26 cellular contexts compared by ENCODE assay signal in the genomic region with DNA sequence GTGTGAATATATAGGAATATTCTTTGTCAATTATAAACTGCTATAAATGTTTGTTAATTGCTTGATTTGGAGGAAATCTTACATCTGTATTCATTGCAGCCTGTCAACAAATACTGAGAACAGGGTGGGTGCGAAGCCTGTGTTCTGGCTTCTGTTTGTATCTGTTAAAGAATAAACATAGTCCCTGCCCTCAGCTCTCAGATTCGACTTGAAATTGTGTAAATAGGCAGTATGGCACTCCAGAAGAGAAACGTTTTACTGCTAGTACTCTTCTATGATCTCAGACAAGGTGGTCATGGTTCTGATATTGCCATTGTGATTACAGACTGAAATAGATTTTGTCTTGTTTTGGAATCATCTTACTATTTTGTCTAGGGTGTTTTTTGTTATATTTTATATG.
"Had no signal": no experiment of that assay in that cellular context is flagged by ENCODE, and none has a peak within 500 bp of the region (broad histone marks: within the 10 kb centered on the region; RNA-seq: fewer than 3 reads in every experiment).

No MANE protein-coding gene starts in this region.

- H3K27me3 ChIP-seq: dorsolateral prefrontal cortex, gastrocnemius medialis, right atrium auricular region, suprapubic skin had no signal

- DNase-seq: cortex of kidney; dorsolateral prefrontal cortex; effector CD4-positive, alpha-beta T cell; foreskin fibroblast; gastrocnemius medialis; head of caudate nucleus; left cardiac atrium; left ventricle myocardium superior; naive thymus-derived CD4-positive, alpha-beta T cell; nephron progenitor cell; nucleus accumbens; stimulated activated CD4-positive, alpha-beta T cell treated with anti-CD3 and anti-CD28 coated beads, Interleukin-12 subunit alpha, Interleukin-12 subunit beta, amount 100 ng/mL, for 4 hours; stimulated activated CD4-positive, alpha-beta T cell treated with anti-CD3 and anti-CD28 coated beads, Interleukin-1b, Interleukin-23, amount 100 ng/mL, for 48 hours; stimulated activated CD4-positive, alpha-beta T cell treated with anti-CD3 and anti-CD28 coated beads, Interleukin-4, amount 100 ng/mL, for 1 hour; stimulated activated CD8-positive, alpha-beta memory T cell treated with anti-CD3 and anti-CD28 coated beads, Interleukin-4, amount 100 ng/mL, for 48 hours; stimulated activated naive CD4-positive, alpha-beta T cell; stimulated activated naive CD8-positive, alpha-beta T cell treated with anti-CD3 and anti-CD28 coated beads, Interleukin-15, amount 100 ng/mL, for 72 hours; trophoblast cell had no signal

- H3K27ac ChIP-seq: dorsolateral prefrontal cortex, epithelial cell of prostate, gastrocnemius medialis, prostate gland, right atrium auricular region, suprapubic skin had no signal

- H3K36me3 ChIP-seq: gastrocnemius medialis, prostate gland, right atrium auricular region, suprapubic skin had no signal

- H3K9me3 ChIP-seq: gastrocnemius medialis, prostate gland, right atrium auricular region, suprapubic skin had no signal

- H3K4me3 ChIP-seq: dorsolateral prefrontal cortex, gastrocnemius medialis, lung, prostate gland, right atrium auricular region, smooth muscle cell, suprapubic skin had no signal

- ATAC-seq: esophagus mucosa; gastrocnemius medialis; left cardiac atrium; left ventricle myocardium superior; naive thymus-derived CD4-positive, alpha-beta T cell; sciatic nerve; stimulated activated naive CD8-positive, alpha-beta T cell treated with anti-CD3 and anti-CD28 coated beads, Interleukin-15, amount 100 ng/mL, for 72 hours had no signal
